Comparison of ENCODE assay signal across 4 cellular contexts in the genomic region with DNA sequence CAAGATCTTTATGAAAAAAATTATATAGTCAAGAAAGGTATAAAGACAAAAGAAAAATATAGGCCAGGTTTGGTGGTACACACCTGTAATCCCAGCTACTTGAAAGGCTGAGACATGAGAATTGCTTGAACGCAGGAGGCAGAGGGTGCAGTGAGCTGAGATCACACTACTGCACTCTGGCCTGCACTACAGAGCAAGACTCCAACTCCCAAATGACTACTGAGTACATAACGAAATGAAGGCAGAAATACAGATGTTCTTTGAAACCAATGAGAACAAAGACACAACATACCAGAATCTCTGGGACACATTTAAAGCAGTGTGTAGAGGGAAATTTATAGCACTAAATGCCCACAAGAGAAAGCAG. TPM values are rescaled to one million over a fixed set of nuclear protein-coding genes. Genes with fewer than 3 reads are reported as not detected.
"Had no signal": no experiment of that assay in that cellular context is flagged by ENCODE, and none has a peak within 500 bp of the region (broad histone marks: within the 10 kb centered on the region; RNA-seq: fewer than 3 reads in every experiment).

No MANE protein-coding gene starts in this region.

RNA-seq across cellular contexts. Expression of a gene that starts 19.8 kb away (rescaled TPM):
- total RNA-seq: OCI-LY7, PC-3, PC-9, RPMI7951 had no signal
